In the genomic region with DNA sequence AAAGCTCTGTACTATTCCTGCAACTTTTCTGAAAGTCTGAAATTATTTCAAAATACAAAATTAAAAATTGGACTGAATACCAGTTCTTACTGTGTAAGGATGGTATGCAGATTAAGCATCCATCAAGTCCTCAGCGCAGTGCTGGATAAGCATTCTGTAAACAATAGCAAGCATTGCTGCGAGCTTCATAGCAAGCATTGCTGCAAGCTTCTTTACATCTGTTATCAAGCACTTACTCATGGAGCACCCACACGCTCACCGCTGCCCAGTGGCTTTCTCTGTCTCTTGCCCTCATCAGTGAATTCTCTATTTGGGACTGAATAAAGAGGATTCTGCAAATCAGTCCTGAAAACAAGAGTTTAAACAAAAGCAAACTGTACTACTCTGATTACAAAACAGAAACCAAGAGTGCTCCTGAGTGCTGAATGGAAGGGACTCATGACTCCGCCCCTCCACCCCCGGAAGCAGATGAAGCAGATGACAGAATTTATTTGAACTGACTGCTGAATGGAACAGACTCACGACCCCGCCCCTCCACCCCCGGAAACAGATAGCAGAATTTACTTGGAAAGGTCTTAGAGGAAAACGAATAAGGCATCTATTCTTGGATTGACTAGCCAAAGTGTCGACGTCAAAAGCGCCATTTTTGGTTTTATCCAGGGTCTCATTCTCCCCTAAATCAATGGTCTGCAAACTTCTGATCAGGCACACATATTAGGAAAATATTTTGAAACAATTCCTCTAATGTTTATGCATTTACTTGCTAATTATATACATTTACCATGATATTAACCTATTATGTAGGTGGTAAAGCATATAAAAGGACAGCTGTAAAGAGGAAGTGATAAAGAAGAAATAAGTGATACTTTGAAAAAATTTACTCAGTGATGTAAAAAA, we compare ENCODE assay signal across 12 cellular contexts. TPM values are rescaled to one million over a fixed set of nuclear protein-coding genes. Genes with fewer than 3 reads are reported as not detected.
DNase-seq lines count a peak whose midpoint lies in the region; ATAC-seq and TF ChIP-seq lines count a peak whose summit lies in the region.
"Had no signal": no experiment of that assay in that cellular context is flagged by ENCODE, and none has a peak within 500 bp of the region (broad histone marks: within the 10 kb centered on the region; RNA-seq: fewer than 3 reads in every experiment).

No MANE protein-coding gene starts in this region.

- H3K27me3 Mint-ChIP-seq in activated CD8-positive, alpha-beta T cell treated with anti-CD3 and anti-CD28 coated beads for 36 hours: peaks cover 18% of the 10 kb centered on the region
- H3K27me3 Mint-ChIP-seq in activated CD8-positive, alpha-beta T cell treated with anti-CD3 and anti-CD28 coated beads, Interleukin-2, amount 10 ng/mL, durations not matched to agents 7 days and 5 days (ENCODE audit: low read depth): peaks cover 20% of the 10 kb centered on the region
- H3K27me3 Mint-ChIP-seq in activated T-cell treated with anti-CD3 and anti-CD28 coated beads, Interleukin-2, amount 50 U/mL, for 72 hours (ENCODE audit: low read depth): no peaks in the 10 kb centered on the region
- H3K27me3 Mint-ChIP-seq in natural killer cell treated with Interleukin-12 subunit alpha and Interleukin-12 subunit beta and Interleukin-15 and Interleukin-18, amount 100 ng/mL, for 72 hours: peaks cover 30 to 34% of the 10 kb centered on the region in 2 donors

- whole genome bisulfite sequencing in smooth muscle cell (ENCODE audit: low lambda C conversion rate): 52% methylated on average over 13 of the region's 13 CpGs

- no peak overlapping the region for H3K27ac Mint-ChIP-seq in activated CD8-positive, alpha-beta T cell treated with anti-CD3 and anti-CD28 coated beads for 36 hours
- H3K27ac Mint-ChIP-seq in activated CD8-positive, alpha-beta T cell treated with anti-CD3 and anti-CD28 coated beads, Interleukin-2, amount 10 ng/mL, durations not matched to agents 7 days and 5 days: no peak overlapping the region
- H3K27ac Mint-ChIP-seq in activated T-cell treated with anti-CD3 and anti-CD28 coated beads, Interleukin-2, amount 50 U/mL, for 72 hours: no peak overlapping the region
- H3K27ac Mint-ChIP-seq in natural killer cell treated with Interleukin-12 subunit alpha and Interleukin-12 subunit beta and Interleukin-15 and Interleukin-18, amount 100 ng/mL, for 72 hours: no peak overlapping the region
- H3K27ac Mint-ChIP-seq: stimulated activated naive CD8-positive, alpha-beta T cell treated with anti-CD3 and anti-CD28 coated beads, Interleukin-15, Interleukin-2, amounts not matched to agents 100 ng/mL and 50 ng/mL, for 24 hours had no signal

- H3F3A ChIP-seq in smooth muscle cell (ENCODE audit: low read depth): peaks cover 6% of the 10 kb centered on the region

- peaks cover 7% of the 10 kb centered on the region for H3K9me3 Mint-ChIP-seq in activated CD8-positive, alpha-beta T cell treated with anti-CD3 and anti-CD28 coated beads for 36 hours
- no peaks in the 10 kb centered on the region for H3K9me3 Mint-ChIP-seq in activated CD8-positive, alpha-beta T cell treated with anti-CD3 and anti-CD28 coated beads, Interleukin-2, amount 10 ng/mL, durations not matched to agents 7 days and 5 days (ENCODE audit: insufficient read depth)
- peaks cover 0 to 7% of the 10 kb centered on the region in 2 donors for H3K9me3 Mint-ChIP-seq in activated T-cell treated with anti-CD3 and anti-CD28 coated beads, Interleukin-2, amount 50 U/mL, for 72 hours
- H3K9me3 Mint-ChIP-seq in natural killer cell treated with Interleukin-12 subunit alpha and Interleukin-12 subunit beta and Interleukin-15 and Interleukin-18, amount 100 ng/mL, for 72 hours: peaks cover 4% of the 10 kb centered on the region

- H3K4me1 Mint-ChIP-seq in activated CD8-positive, alpha-beta T cell treated with anti-CD3 and anti-CD28 coated beads for 36 hours (ENCODE audit: low read depth): no peaks in the 10 kb centered on the region
- no peaks in the 10 kb centered on the region for H3K4me1 Mint-ChIP-seq in activated CD8-positive, alpha-beta T cell treated with anti-CD3 and anti-CD28 coated beads, Interleukin-2, amount 10 ng/mL, durations not matched to agents 7 days and 5 days (ENCODE audit: low read depth)
- H3K4me1 Mint-ChIP-seq in activated T-cell treated with anti-CD3 and anti-CD28 coated beads, Interleukin-2, amount 50 U/mL, for 72 hours (ENCODE audit: low read depth): no peaks in the 10 kb centered on the region
- no peaks in the 10 kb centered on the region for H3K4me1 Mint-ChIP-seq in natural killer cell treated with Interleukin-12 subunit alpha and Interleukin-12 subunit beta and Interleukin-15 and Interleukin-18, amount 100 ng/mL, for 72 hours (ENCODE audit: low read depth in 2 of 2)

- peak overlapping the region; percentile 43 for H3K4me3 ChIP-seq in smooth muscle cell

- no peaks in the 10 kb centered on the region for H3K36me3 Mint-ChIP-seq in activated CD8-positive, alpha-beta T cell treated with anti-CD3 and anti-CD28 coated beads for 36 hours (ENCODE audit: low read depth)
- no peaks in the 10 kb centered on the region for H3K36me3 Mint-ChIP-seq in activated CD8-positive, alpha-beta T cell treated with anti-CD3 and anti-CD28 coated beads, Interleukin-2, amount 10 ng/mL, durations not matched to agents 7 days and 5 days (ENCODE audit: low read depth)
- H3K36me3 Mint-ChIP-seq in activated T-cell treated with anti-CD3 and anti-CD28 coated beads, Interleukin-2, amount 50 U/mL, for 72 hours (ENCODE audit: insufficient read depth in 2 of 2): peaks cover 0 to 7% of the 10 kb centered on the region in 2 donors
- H3K36me3 Mint-ChIP-seq in natural killer cell treated with Interleukin-12 subunit alpha and Interleukin-12 subunit beta and Interleukin-15 and Interleukin-18, amount 100 ng/mL, for 72 hours: peaks cover 6% of the 10 kb centered on the region

- no peaks in the 10 kb centered on the region for H3K9me3 ChIP-seq in smooth muscle cell (replicated peaks; ENCODE audit: low read depth)

- H3K79me2 ChIP-seq in smooth muscle cell (ENCODE audit: low read depth): no peaks in the 10 kb centered on the region

- POLR2A ChIA-PET in activated CD8-positive, alpha-beta T cell treated with anti-CD3 and anti-CD28 coated beads for 36 hours (lab: Charles Lee): interaction anchor here (0.6 kb wide), 1 partner anchor 28 kb away, joined by 3 read pairs; no protein-coding TSS in a partner anchor
- POLR2A ChIA-PET in activated CD8-positive, alpha-beta T cell treated with anti-CD3 and anti-CD28 coated beads, Interleukin-2, amount 10 ng/mL, durations not matched to agents 7 days and 5 days (lab: Charles Lee): no interaction called here

- H3K9ac ChIP-seq in smooth muscle cell (ENCODE audit: low read depth): no peak overlapping the region

- intact Hi-C loops in activated CD8-positive, alpha-beta T cell treated with anti-CD3 and anti-CD28 coated beads for 36 hours (cut with micrococcal nuclease): no loop called here

- H2AFZ ChIP-seq in smooth muscle cell (ENCODE audit: low read depth): peak overlapping the region; percentile 92

- H3K4me1 ChIP-seq in smooth muscle cell (ENCODE audit: low read depth): peaks cover 8% of the 10 kb centered on the region

- H3K27ac ChIP-seq in smooth muscle cell (ENCODE audit: low read depth): no peak overlapping the region
- H3K27ac ChIP-seq: C4-2B had no signal

- H3K27me3 ChIP-seq in smooth muscle cell (ENCODE audit: low read depth): no peaks in the 10 kb centered on the region

- TF ChIP-seq CTCF in activated CD8-positive, alpha-beta T cell treated with anti-CD3 and anti-CD28 coated beads for 36 hours (IDR thresholded peaks at IDR 0.05): no peak
- no peak for TF ChIP-seq CTCF in smooth muscle cell (IDR thresholded peaks at IDR 0.05; ENCODE audit: borderline replicate concordance, insufficient read depth, poor library complexity, severe bottlenecking)

- ATAC-seq in activated CD8-positive, alpha-beta T cell treated with anti-CD3 and anti-CD28 coated beads for 36 hours: no peak
- no peak for ATAC-seq in activated CD8-positive, alpha-beta T cell treated with anti-CD3 and anti-CD28 coated beads, Interleukin-2, amount 10 ng/mL, durations not matched to agents 7 days and 5 days
- no peak for ATAC-seq in HG03135 (IDR thresholded peaks at IDR 0.05; ENCODE audit: unreplicated experiment)
- ATAC-seq in activated T-cell treated with anti-CD3 and anti-CD28 coated beads, Interleukin-2, amount 50 U/mL, for 72 hours (replicated peaks in 1 of 2): no peak
- no peak for ATAC-seq in natural killer cell treated with Interleukin-12 subunit alpha and Interleukin-12 subunit beta and Interleukin-15 and Interleukin-18, amount 100 ng/mL, for 72 hours

- CTCF ChIA-PET in activated CD8-positive, alpha-beta T cell treated with anti-CD3 and anti-CD28 coated beads for 36 hours (lab: Charles Lee): interaction anchor here (1.0 kb wide), 1 partner anchor 115 kb away, joined by 3 read pairs; no protein-coding TSS in a partner anchor
- CTCF ChIA-PET in activated CD8-positive, alpha-beta T cell treated with anti-CD3 and anti-CD28 coated beads, Interleukin-2, amount 10 ng/mL, durations not matched to agents 7 days and 5 days (lab: Charles Lee): no interaction called here

- peak overlapping the region; percentile 83 for H3K4me2 ChIP-seq in smooth muscle cell

- H3K36me3 ChIP-seq in smooth muscle cell (ENCODE audit: low read depth): no peaks in the 10 kb centered on the region

- H4K20me1 ChIP-seq in smooth muscle cell (ENCODE audit: low read depth): no peaks in the 10 kb centered on the region

- peak; percentile 14 for DNase-seq in activated CD8-positive, alpha-beta T cell treated with anti-CD3 and anti-CD28 coated beads for 36 hours
- DNase-seq in activated CD8-positive, alpha-beta T cell treated with anti-CD3 and anti-CD28 coated beads, Interleukin-2, amount 10 ng/mL, durations not matched to agents 7 days and 5 days: no peak
- peak; percentile 35 for DNase-seq in NCI-H2171 treated with DMSO at 0.1 percent for 48 hours (lab: John Stamatoyannopoulos, UW)
- peak; percentile 38 for DNase-seq in fibroblast of gingiva (ENCODE audit: low read depth)
- no peak for DNase-seq in smooth muscle cell (lab: John Stamatoyannopoulos, UW; ENCODE audit: unreplicated experiment)
- no peak for DNase-seq in activated T-cell treated with anti-CD3 and anti-CD28 coated beads, Interleukin-2, amount 50 U/mL, for 72 hours
- no peak for DNase-seq in natural killer cell treated with Interleukin-12 subunit alpha and Interleukin-12 subunit beta and Interleukin-15 and Interleukin-18, amount 100 ng/mL, for 72 hours (ENCODE audit: low spot score)
- DNase-seq: dermis blood vessel endothelial cell, Kasumi-1 had no signal

- H3K4me3 Mint-ChIP-seq in activated CD8-positive, alpha-beta T cell treated with anti-CD3 and anti-CD28 coated beads for 36 hours: no peak overlapping the region
- no peak overlapping the region for H3K4me3 Mint-ChIP-seq in activated CD8-positive, alpha-beta T cell treated with anti-CD3 and anti-CD28 coated beads, Interleukin-2, amount 10 ng/mL, durations not matched to agents 7 days and 5 days
- H3K4me3 Mint-ChIP-seq in activated T-cell treated with anti-CD3 and anti-CD28 coated beads, Interleukin-2, amount 50 U/mL, for 72 hours: no peak overlapping the region
- no peak overlapping the region for H3K4me3 Mint-ChIP-seq in natural killer cell treated with Interleukin-12 subunit alpha and Interleukin-12 subunit beta and Interleukin-15 and Interleukin-18, amount 100 ng/mL, for 72 hours
- H3K4me3 Mint-ChIP-seq: stimulated activated naive CD8-positive, alpha-beta T cell treated with anti-CD3 and anti-CD28 coated beads, Interleukin-15, Interleukin-2, amounts not matched to agents 100 ng/mL and 50 ng/mL, for 24 hours had no signal

RNA-seq across cellular contexts. Expression of a gene that starts 22.1 kb away (rescaled TPM):
- not detected for total RNA-seq in activated CD8-positive, alpha-beta T cell treated with anti-CD3 and anti-CD28 coated beads for 36 hours
- total RNA-seq in activated CD8-positive, alpha-beta T cell treated with anti-CD3 and anti-CD28 coated beads, Interleukin-2, amount 10 ng/mL, durations not matched to agents 7 days and 5 days: not detected
- total RNA-seq in smooth muscle cell: 1.3 and 3.4 TPM in 2 replicates
- polyA plus RNA-seq in smooth muscle cell: 0.98 and 2.9 TPM in 2 replicates
- under 1 TPM in 1 of 2 donors, not detected in 1; 0.12 TPM for total RNA-seq in activated T-cell treated with anti-CD3 and anti-CD28 coated beads, Interleukin-2, amount 50 U/mL, for 72 hours
- total RNA-seq in natural killer cell treated with Interleukin-12 subunit alpha and Interleukin-12 subunit beta and Interleukin-15 and Interleukin-18, amount 100 ng/mL, for 72 hours: under 1 TPM in 1 of 2 donors, not detected in 1; 0.17 TPM
- total RNA-seq: dermis blood vessel endothelial cell had no signal

Comparison
In these comparisons a context has a peak if more than half of its experiments do, and no peak if none do; other contexts are left out.
1. DNase-seq: peak in activated CD8-positive, alpha-beta T cell treated with anti-CD3 and anti-CD28 coated beads for 36 hours (single experiment), NCI-H2171 treated with DMSO at 0.1 percent for 48 hours (single experiment) and fibroblast of gingiva (single experiment); none in activated CD8-positive, alpha-beta T cell treated with anti-CD3 and anti-CD28 coated beads, Interleukin-2, amount 10 ng/mL, durations not matched to agents 7 days and 5 days (single experiment), smooth muscle cell (single experiment), activated T-cell treated with anti-CD3 and anti-CD28 coated beads, Interleukin-2, amount 50 U/mL, for 72 hours (0 of 2) and natural killer cell treated with Interleukin-12 subunit alpha and Interleukin-12 subunit beta and Interleukin-15 and Interleukin-18, amount 100 ng/mL, for 72 hours (single experiment).